24 cellular contexts compared by ENCODE assay signal in genomic region chr7:94450044-94450697, GRCh38. TPM values are rescaled to one million over a fixed set of nuclear protein-coding genes. Genes with fewer than 3 reads are reported as not detected.
A peak's percentile ranks its signal among the peaks of the same experiment; 100 is the strongest.
DNase-seq lines count a peak whose midpoint lies in the region; ATAC-seq, FAIRE-seq and TF ChIP-seq lines count a peak whose summit lies in the region.
"Had no signal": no experiment of that assay in that cellular context is flagged by ENCODE, and none has a peak within 500 bp of the region (broad histone marks: within the 10 kb centered on the region; RNA-seq: fewer than 3 reads in every experiment).

No MANE protein-coding gene starts in this region.

- H3K4ac ChIP-seq in mesenchymal stem cell (ENCODE audit: low read depth in 1 of 2, low read length in 2 of 2): no peak overlapping the region

- peak overlapping the region; percentile 24; the same call in 1 of the 2 replicates for H2AFZ ChIP-seq in GM23338
- no peak overlapping the region for H2AFZ ChIP-seq in mesenchymal stem cell (ENCODE audit: low read depth, low read length)

- no peaks in the 10 kb centered on the region for H3K4me1 ChIP-seq in A549
- H3K4me1 ChIP-seq in GM23338 (ENCODE audit: insufficient read depth): no peaks in the 10 kb centered on the region
- H3K4me1 ChIP-seq in mesenchymal stem cell (ENCODE audit: control insufficient read depth, insufficient read depth, low read depth, low read length): no peaks in the 10 kb centered on the region

- CTCF ChIA-PET in A549 (lab: Yijun Ruan, JAX): interaction anchor here (0.6 to 4.1 kb wide), 22 partner anchors 8 to 1239 kb away, joined by 3 to 41 read pairs (median 6); partner anchors contain the start of genes PON3 and SGCE

- POLR2A ChIA-PET in A549 (lab: Yijun Ruan, JAX): interaction anchor here (2.1 kb wide), 1 partner anchor 207 kb away, joined by 16 read pairs; no protein-coding TSS in a partner anchor

- peak overlapping the region; percentile 28 for H2AK5ac ChIP-seq in mesenchymal stem cell (ENCODE audit: low read length, severe bottlenecking)

- ATAC-seq in A549 (no peak), GM23338 (no peak), SK-N-SH treated with all-trans-retinoic acid at 6 μM for 48 hours (peak; percentile 35; the same call in 2 of the 3 replicates), GM21737 (IDR thresholded peaks at IDR 0.05; ENCODE audit: unreplicated experiment) (no peak)
- ATAC-seq: natural killer cell treated with Interleukin-12 subunit alpha and Interleukin-12 subunit beta and Interleukin-15 and Interleukin-18, amount 100 ng/mL, for 72 hours; stimulated activated naive CD8-positive, alpha-beta T cell treated with anti-CD3 and anti-CD28 coated beads, Interleukin-15, amount 100 ng/mL, for 72 hours had no signal

- H3K9me3 Mint-ChIP-seq in GM23338: no peaks in the 10 kb centered on the region
- H3K9me3 Mint-ChIP-seq: activated naive CD4-positive, alpha-beta T cell treated with anti-CD3 and anti-CD28 coated beads, Interleukin-2, amount 50 U/mL, for 24 hours; activated T-helper 2 cell treated with anti-CD3 and anti-CD28 coated beads, Interferon-gamma antibody, Interleukin-2, Interleukin-4, amounts not matched to agents 10 μg/mL and 5 μg/mL and 100 μg/mL, durations not matched to agents 14 hours and 24 hours and 36 hours; natural killer cell treated with Interleukin-12 subunit alpha and Interleukin-12 subunit beta and Interleukin-15 and Interleukin-18, amount 100 ng/mL, for 72 hours; stimulated activated naive CD8-positive, alpha-beta T cell treated with anti-CD3 and anti-CD28 coated beads, Interleukin-15, amount 100 ng/mL, for 72 hours had no signal

- no peaks in the 10 kb centered on the region for H3K79me1 ChIP-seq in mesenchymal stem cell (replicated peaks; ENCODE audit: low read length, poor library complexity, severe bottlenecking)

- H2BK12ac ChIP-seq in mesenchymal stem cell (ENCODE audit: low read length in 2 of 2): no peak overlapping the region

- H2BK5ac ChIP-seq in mesenchymal stem cell (ENCODE audit: low read depth, low read length, poor library complexity, severe bottlenecking): no peak overlapping the region

- no peak for TF ChIP-seq EP300 in A549 (IDR thresholded peaks at IDR 0.05)

- no peak for TF ChIP-seq RAD21 in A549 (conservative IDR thresholded peaks at IDR 0.05 in 1 of 2, IDR thresholded peaks at IDR 0.05 in 1 of 2)

- no peak overlapping the region for H4K8ac ChIP-seq in mesenchymal stem cell (ENCODE audit: low read length)

- H3K79me2 ChIP-seq in GM23338 (replicated peaks; ENCODE audit: insufficient read depth): no peaks in the 10 kb centered on the region
- H3K79me2 ChIP-seq: hepatocyte had no signal

- H3K4me3 ChIP-seq in A549 (no peak overlapping the region), GM23338 (no peak overlapping the region), mesenchymal stem cell (ENCODE audit: insufficient read depth in 1 of 2, low read depth in 1 of 2, low read length in 2 of 2) (no peak overlapping the region)
- H3K4me3 ChIP-seq: BLaER1 treated with 17β-estradiol and CSF1 and Interleukin-3, amounts not matched to agents 10 nM and 100 nM; HAP-1; hepatocyte; ovary; PC-9; thoracic aorta had no signal

- FAIRE-seq in A549 (lab: Jason Lieb, UNC): no peak
- FAIRE-seq: frontal cortex, GM12891, small intestine had no signal

- TF ChIP-seq CTCF in A549 (IDR thresholded peaks at IDR 0.05) (no peak), GM23338 (conservative IDR thresholded peaks at IDR 0.05; ENCODE audit: low read depth in 2 of 2) (no peak)

- H3K9me3 ChIP-seq in A549 (peaks cover 7% of the 10 kb centered on the region; the same call in 1 of the 3 replicates), mesenchymal stem cell (ENCODE audit: control insufficient read depth, low read length) (no peaks in the 10 kb centered on the region)
- H3K9me3 ChIP-seq: HAP-1, ovary, thoracic aorta had no signal

- TF ChIP-seq POLR2A in A549 (IDR thresholded peaks at IDR 0.05; ENCODE audit: low read length): no peak

- H3K27me3 Mint-ChIP-seq in GM23338 (ENCODE audit: insufficient read depth, low read depth, poor library complexity): peaks cover 3% of the 10 kb centered on the region

- H3K27ac ChIP-seq in A549 (0 out of 6 replicates have a peak overlapping the region, but pooled peaks of 1 of the 2 experiments have one; percentile 4), GM23338 (ENCODE audit: low read depth) (no peak overlapping the region), mesenchymal stem cell (ENCODE audit: low read length, poor library complexity, severe bottlenecking) (no peak overlapping the region)
- H3K27ac ChIP-seq: BLaER1 treated with 17β-estradiol and CSF1 and Interleukin-3, amounts not matched to agents 10 nM and 100 nM; hepatocyte; ovary; PC-9; thoracic aorta had no signal

- no peak overlapping the region for H2BK15ac ChIP-seq in mesenchymal stem cell (ENCODE audit: low read depth, poor library complexity, severe bottlenecking)

- H3F3A ChIP-seq in GM23338 (replicated peaks; ENCODE audit: low read depth): no peaks in the 10 kb centered on the region

- H3K36me3 ChIP-seq in GM23338 (ENCODE audit: insufficient read depth) (no peaks in the 10 kb centered on the region), mesenchymal stem cell (ENCODE audit: control insufficient read depth in 1 of 2, insufficient read depth in 2 of 2, low read depth in 1 of 2, low read length in 2 of 2) (no peaks in the 10 kb centered on the region)
- H3K36me3 ChIP-seq: BLaER1 treated with 17β-estradiol and CSF1 and Interleukin-3, amounts not matched to agents 10 nM and 100 nM; HAP-1; ovary had no signal

- no peaks in the 10 kb centered on the region for H3K36me3 Mint-ChIP-seq in GM23338 (ENCODE audit: low read depth)
- H3K36me3 Mint-ChIP-seq: activated naive CD4-positive, alpha-beta T cell treated with anti-CD3 and anti-CD28 coated beads, Interleukin-2, amount 50 U/mL, for 24 hours; natural killer cell treated with Interleukin-12 subunit alpha and Interleukin-12 subunit beta and Interleukin-15 and Interleukin-18, amount 100 ng/mL, for 72 hours had no signal

- H3K4me3 Mint-ChIP-seq in GM23338: no peak overlapping the region
- H3K4me3 Mint-ChIP-seq: activated naive CD4-positive, alpha-beta T cell treated with anti-CD3 and anti-CD28 coated beads, Interleukin-2, amount 50 U/mL, for 24 hours; natural killer cell treated with Interleukin-12 subunit alpha and Interleukin-12 subunit beta and Interleukin-15 and Interleukin-18, amount 100 ng/mL, for 72 hours; stimulated activated naive CD8-positive, alpha-beta T cell treated with anti-CD3 and anti-CD28 coated beads, Interleukin-15, amount 100 ng/mL, for 72 hours had no signal

- no peaks in the 10 kb centered on the region for H4K20me1 ChIP-seq in GM23338 (replicated peaks; ENCODE audit: insufficient read depth)
- H4K20me1 ChIP-seq: BLaER1 treated with 17β-estradiol and CSF1 and Interleukin-3, amounts not matched to agents 10 nM and 100 nM had no signal

- WGBS in A549 (ENCODE audit: missing lambda C conversion rate): 88% methylated on average over 4 of the region's 4 CpGs
- 90% methylated on average over 3 of the region's 4 CpGs for WGBS in mesenchymal stem cell

- DNase-seq in A549 (ENCODE audit: low read depth in 1 of 2, low spot score in 1 of 2): no peak
- no peak for DNase-seq in GM23338 (ENCODE audit: low spot score)
- no peak for DNase-seq in mesenchymal stem cell
- no peak for DNase-seq in NOMO-1 treated with DMSO at 0.1 percent for 48 hours (lab: John Stamatoyannopoulos, UW; ENCODE audit: unreplicated experiment)
- no peak for DNase-seq in KG1 (lab: John Stamatoyannopoulos, UW)
- DNase-seq: activated CD4-positive, alpha-beta T cell treated with anti-CD3 and anti-CD28 coated beads for 4 hours; amygdala; MV-4-11; NCI-H2171 treated with DMSO at 0.1 percent for 48 hours; ovary; PC-9; small intestine; stimulated activated naive CD8-positive, alpha-beta T cell treated with anti-CD3 and anti-CD28 coated beads, Interleukin-15, amount 100 ng/mL, for 72 hours had no signal

- H3K23ac ChIP-seq in mesenchymal stem cell (ENCODE audit: low read length in 2 of 2): no peak overlapping the region

- no peak overlapping the region for H2BK120ac ChIP-seq in mesenchymal stem cell (ENCODE audit: low read depth, low read length)

- no peak overlapping the region for H3K14ac ChIP-seq in mesenchymal stem cell (ENCODE audit: low read length in 2 of 2)

- H3K4me2 ChIP-seq in A549 (no peak overlapping the region), GM23338 (no peak overlapping the region), mesenchymal stem cell (ENCODE audit: low read length, poor library complexity, severe bottlenecking) (no peak overlapping the region)
- H3K4me2 ChIP-seq: BLaER1 treated with 17β-estradiol and CSF1 and Interleukin-3, amounts not matched to agents 10 nM and 100 nM; hepatocyte; PC-9 had no signal

- H4K91ac ChIP-seq in mesenchymal stem cell (ENCODE audit: low read length): no peak overlapping the region

- H3K18ac ChIP-seq in mesenchymal stem cell (ENCODE audit: low read depth in 1 of 2, low read length in 2 of 2): no peak overlapping the region

- H3K27me3 ChIP-seq in GM23338 (ENCODE audit: insufficient read depth) (no peaks in the 10 kb centered on the region), mesenchymal stem cell (ENCODE audit: control insufficient read depth in 1 of 2, insufficient read depth in 1 of 2, low read length in 2 of 2) (no peaks in the 10 kb centered on the region)
- H3K27me3 ChIP-seq: BLaER1 treated with 17β-estradiol and CSF1 and Interleukin-3, amounts not matched to agents 10 nM and 100 nM; hepatocyte; ovary had no signal

- H3K4me1 Mint-ChIP-seq in GM23338: peaks cover 3% of the 10 kb centered on the region; the same call in 1 of the 3 replicates
- H3K4me1 Mint-ChIP-seq: activated naive CD4-positive, alpha-beta T cell treated with anti-CD3 and anti-CD28 coated beads, Interleukin-2, amount 50 U/mL, for 24 hours; stimulated activated naive CD8-positive, alpha-beta T cell treated with anti-CD3 and anti-CD28 coated beads, Interleukin-15, amount 100 ng/mL, for 72 hours had no signal

- H3K9ac ChIP-seq in mesenchymal stem cell (ENCODE audit: low read length): no peak overlapping the region
- H3K9ac ChIP-seq: BLaER1 treated with 17β-estradiol and CSF1 and Interleukin-3, amounts not matched to agents 10 nM and 100 nM had no signal

- no peaks in the 10 kb centered on the region for H3K9me2 ChIP-seq in GM23338 (ENCODE audit: insufficient read depth)

- no peak overlapping the region for H3K27ac Mint-ChIP-seq in GM23338
- H3K27ac Mint-ChIP-seq: activated naive CD4-positive, alpha-beta T cell treated with anti-CD3 and anti-CD28 coated beads, Interleukin-2, amount 50 U/mL, for 24 hours; activated T-helper 2 cell treated with anti-CD3 and anti-CD28 coated beads, Interferon-gamma antibody, Interleukin-2, Interleukin-4, amounts not matched to agents 10 μg/mL and 5 μg/mL and 100 μg/mL, durations not matched to agents 14 hours and 24 hours and 36 hours; natural killer cell treated with Interleukin-12 subunit alpha and Interleukin-12 subunit beta and Interleukin-15 and Interleukin-18, amount 100 ng/mL, for 72 hours; stimulated activated naive CD8-positive, alpha-beta T cell treated with anti-CD3 and anti-CD28 coated beads, Interleukin-15, amount 100 ng/mL, for 72 hours had no signal

RNA-seq across cellular contexts. Expression of gene COL1A2, which starts 55.5 kb away (rescaled TPM):
- polyA plus RNA-seq in A549 (2011; rRNA removed): 0.07 and 0.14 TPM in 2 replicates
- 0.04 TPM in 1 of 2 replicates, not detected in the other for polyA plus RNA-seq in A549 (2012; cell fraction: cytosol; rRNA removed)
- polyA plus RNA-seq in A549 (2012; cell fraction: nucleus; rRNA removed): 0.04 and 0.26 TPM in 2 replicates
- not detected in 3 replicates for polyA plus RNA-seq in A549 (2017; fragmentation: RNase III; extraction: RNeasy Plus Mini Kit Qiagen cat#74134 plus additional on column Dnase treatment)
- polyA minus RNA-seq in A549 (2011; rRNA and poly(A)+ RNA removed): 1.7 and 3.9 TPM in 2 replicates
- total RNA-seq in GM23338 (2014; rRNA removed; shearing (Covaris generic)): 61.6 and 67.0 TPM in 2 replicates
- 32.0 and 34.6 TPM in 2 replicates for polyA plus RNA-seq in GM23338 (2016; fragmentation: Nextera tagmentation; extraction: Ambion mirVana)
- 1,995 TPM for polyA plus RNA-seq in mesenchymal stem cell (2013, experiment 1 of 2)
- polyA plus RNA-seq in mesenchymal stem cell (2013, experiment 2 of 2): 1,960 TPM
- total RNA-seq: natural killer cell treated with Interleukin-12 subunit alpha and Interleukin-12 subunit beta and Interleukin-15 and Interleukin-18, amount 100 ng/mL, for 72 hours; PC-9 had no signal

RNA-seq across cellular contexts. Expression of gene CASD1, which starts 59.4 kb away (rescaled TPM):
- polyA plus RNA-seq in A549 (2011; rRNA removed) (26.8 and 35.4 TPM in 2 replicates), A549 (2017; fragmentation: RNase III; extraction: RNeasy Plus Mini Kit Qiagen cat#74134 plus additional on column Dnase treatment) (13.6 to 16.6 TPM (median 16.3 TPM) in 3 replicates), GM23338 (2016; fragmentation: Nextera tagmentation; extraction: Ambion mirVana) (14.3 and 15.5 TPM in 2 replicates)
- polyA plus RNA-seq in A549 (2012; cell fraction: cytosol; rRNA removed): 4.8 and 6.3 TPM in 2 replicates
- polyA plus RNA-seq in A549 (2012; cell fraction: nucleus; rRNA removed): 4.8 and 9.0 TPM in 2 replicates
- 9.8 and 14.2 TPM in 2 replicates for polyA minus RNA-seq in A549 (2011; rRNA and poly(A)+ RNA removed)
- 38.1 and 39.0 TPM in 2 replicates for total RNA-seq in GM23338 (2014; rRNA removed; shearing (Covaris generic))
- 11.0 TPM for polyA plus RNA-seq in mesenchymal stem cell (2013, experiment 1 of 2)
- 10.2 TPM for polyA plus RNA-seq in mesenchymal stem cell (2013, experiment 2 of 2)

Comparison
In these comparisons a context has a peak if more than half of its experiments do, and no peak if none do; other contexts are left out.
1. RNA of gene COL1A2, which starts 55.5 kb away (polyA plus RNA-seq): 32.0 to 34.6 TPM in GM23338; 0.04 to 0.26 TPM in A549; every median in the first group is over 10 times any median in the second.